ENCODE assay signal across 1 cellular context in the genomic region with DNA sequence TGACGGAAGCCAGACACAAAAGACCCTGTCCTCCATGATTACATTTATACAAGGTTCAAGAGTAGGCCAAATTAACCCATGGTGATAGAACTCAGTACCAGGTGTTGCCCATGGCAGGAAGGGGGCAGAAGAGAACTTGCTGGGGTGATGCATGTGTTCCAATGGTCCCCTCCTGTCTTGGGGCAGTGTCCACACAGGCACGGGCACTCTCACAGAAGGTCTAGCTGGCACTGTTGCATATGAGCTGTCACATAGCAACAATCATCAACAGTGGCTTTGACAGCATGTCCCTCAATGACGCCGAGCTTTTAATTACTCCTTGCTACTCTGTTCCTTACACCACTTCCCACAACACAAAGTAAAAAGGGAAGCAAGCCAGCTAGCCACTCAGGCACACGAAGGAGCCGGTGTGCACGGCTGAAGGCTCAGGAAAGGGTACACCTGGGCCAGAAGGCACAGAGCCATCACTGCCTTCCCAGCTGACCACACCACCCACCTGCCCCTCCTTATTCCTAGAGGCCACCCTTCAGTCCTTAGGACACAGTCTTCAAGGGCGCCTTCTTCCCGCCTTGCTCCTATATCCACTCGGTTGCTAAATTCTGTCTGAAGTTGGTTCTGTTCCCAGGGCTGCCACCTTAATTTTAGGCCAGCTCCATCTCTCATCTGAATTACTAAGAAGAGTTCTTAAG.
TF ChIP-seq lines count a peak whose summit lies in the region.

No MANE protein-coding gene starts in this region.

TF ChIP-seq in HCT116, 20 proteins besides CTCF, POLR2A, EP300 and RAD21 (continued from another document):
- no peak for TF ChIP-seq EZH2 (IDR thresholded peaks at IDR 0.05)
- no peak for TF ChIP-seq SP1 (IDR thresholded peaks at IDR 0.05; ENCODE audit: low read depth)
- TF ChIP-seq ZNF274 (IDR thresholded peaks at IDR 0.05; ENCODE audit: low read depth, low read length): no peak
- TF ChIP-seq, protein P1, sequence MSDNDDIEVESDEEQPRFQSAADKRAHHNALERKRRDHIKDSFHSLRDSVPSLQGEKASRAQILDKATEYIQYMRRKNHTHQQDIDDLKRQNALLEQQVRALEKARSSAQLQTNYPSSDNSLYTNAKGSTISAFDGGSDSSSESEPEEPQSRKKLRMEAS (IDR thresholded peaks at IDR 0.05): no peak
- TF ChIP-seq ELF1 (IDR thresholded peaks at IDR 0.05; ENCODE audit: borderline replicate concordance, low read depth): no peak
- no peak for TF ChIP-seq YY1 (IDR thresholded peaks at IDR 0.05; ENCODE audit: extremely low read depth, insufficient replicate concordance, low read depth, low read length)
- no peak for TF ChIP-seq FOSL1 (IDR thresholded peaks at IDR 0.05; ENCODE audit: low read depth)
- TF ChIP-seq JUND (IDR thresholded peaks at IDR 0.05): no peak
- no peak for TF ChIP-seq EGR1 (IDR thresholded peaks at IDR 0.05; ENCODE audit: low read depth)
- no peak for TF ChIP-seq REST (IDR thresholded peaks at IDR 0.05; ENCODE audit: low read depth)
- TF ChIP-seq TCF7L2 (IDR thresholded peaks at IDR 0.05; ENCODE audit: borderline replicate concordance, extremely low read depth, insufficient read depth, insufficient read length): no peak
- no peak for TF ChIP-seq EZH2phosphoT487 (IDR thresholded peaks at IDR 0.05; ENCODE audit: borderline replicate concordance)
- TF ChIP-seq CEBPB (IDR thresholded peaks at IDR 0.05; ENCODE audit: low read depth): no peak
- TF ChIP-seq CBX3 (IDR thresholded peaks at IDR 0.05; ENCODE audit: low read depth): no peak
